In genomic region chr9:96217756-96218693, GRCh38 we compare ENCODE assay signal across 8 cellular contexts.
A peak's percentile ranks its signal among the peaks of the same experiment; 100 is the strongest.
DNase-seq lines count a peak whose midpoint lies in the region; ATAC-seq and TF ChIP-seq lines count a peak whose summit lies in the region.

No MANE protein-coding gene starts in this region.

- peak; percentile 57 for DNase-seq in NCI-H2196 treated with DMSO at 0.1 percent for 48 hours (lab: John Stamatoyannopoulos, UW; ENCODE audit: unreplicated experiment)
- peak; percentile 61 for DNase-seq in activated CD4-positive, alpha-beta T cell treated with anti-CD3 and anti-CD28 coated beads for 1 hour
- DNase-seq in cerebellar cortex (ENCODE audit: low spot score): peak; percentile 63
- peak; percentile 35 for DNase-seq in kidney glomerular epithelial cell (lab: John Stamatoyannopoulos, UW)
- DNase-seq in stimulated activated CD4-positive, alpha-beta T cell treated with anti-CD3 and anti-CD28 coated beads, Interleukin-15, amount 100 ng/mL, for 24 hours: peak; percentile 83
- no peak for DNase-seq in NCI-H146 treated with DMSO at 0.1 percent for 48 hours (lab: John Stamatoyannopoulos, UW; ENCODE audit: unreplicated experiment)

- peak; percentile 96 for TF ChIP-seq CTCF in GM12873 (IDR thresholded peaks at IDR 0.05; ENCODE audit: insufficient read depth, low read depth, low read length, missing control alignments)

- ATAC-seq in HG02852 (IDR thresholded peaks at IDR 0.05; ENCODE audit: unreplicated experiment): peak; percentile 84
